In the genomic region with DNA sequence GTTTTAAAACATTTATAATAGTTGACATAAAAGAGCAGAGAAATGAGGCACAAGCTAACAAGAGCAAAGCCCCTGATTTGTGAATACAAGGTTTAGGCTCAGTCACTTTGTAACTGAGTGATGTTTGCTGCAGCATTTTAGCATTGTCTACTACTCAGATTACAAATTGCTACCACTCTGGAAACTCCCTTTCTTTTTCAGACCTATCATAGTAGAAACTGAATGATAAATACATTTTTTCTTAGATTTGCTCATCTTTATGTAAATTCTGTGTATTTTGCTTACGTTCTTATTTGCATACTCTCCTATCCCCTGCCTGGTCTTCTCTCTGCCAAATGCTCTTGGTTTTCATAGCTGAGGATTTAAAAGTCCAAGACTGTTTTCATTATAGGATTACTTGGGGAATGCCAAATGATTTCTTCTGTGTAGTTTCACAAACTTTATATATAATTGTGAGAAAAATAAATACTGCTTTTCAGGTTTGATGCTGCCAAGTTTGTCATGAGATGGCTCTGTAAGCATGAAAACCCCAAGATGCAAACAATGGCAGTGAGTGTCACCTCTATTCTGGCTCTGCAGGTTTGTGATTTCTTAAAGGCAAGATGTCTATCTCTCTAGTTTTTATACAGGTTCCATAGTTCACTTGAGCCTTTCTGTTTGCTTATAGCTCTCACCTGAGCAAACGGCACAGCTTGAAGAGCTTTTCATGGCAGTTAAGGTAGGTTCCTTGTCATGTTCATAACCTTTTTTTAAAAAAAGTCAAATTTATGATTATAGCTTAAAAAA, we compare ENCODE assay signal across 12 cellular contexts. TPM values are rescaled to one million over a fixed set of nuclear protein-coding genes. Genes with fewer than 3 reads are reported as not detected.
DNase-seq lines count a peak whose midpoint lies in the region; ATAC-seq, FAIRE-seq and TF ChIP-seq lines count a peak whose summit lies in the region.
"Had no signal": no experiment of that assay in that cellular context is flagged by ENCODE, and none has a peak within 500 bp of the region (broad histone marks: within the 10 kb centered on the region; RNA-seq: fewer than 3 reads in every experiment).

No MANE protein-coding gene starts in this region.

- ATAC-seq in GM21786 (IDR thresholded peaks at IDR 0.05; ENCODE audit: unreplicated experiment): peak; percentile 91
- ATAC-seq in HG03469 (IDR thresholded peaks at IDR 0.05; ENCODE audit: unreplicated experiment): peak; percentile 69
- ATAC-seq in omental fat pad (ENCODE audit: low FRiP score): no peak
- ATAC-seq in gastrocnemius medialis: no peak
- ATAC-seq: right cardiac atrium had no signal

- in situ Hi-C loops in gastrocnemius medialis (cut with MboI; ENCODE audit: low sequenced_read_pairs in 4 of 4): no loop called here

- intact Hi-C loops in gastrocnemius medialis (cut with DNase I; ENCODE audit: low total_unique reads): no loop called here

- H3K9me3 ChIP-seq in small intestine (ENCODE audit: control insufficient read depth, low read depth): no peaks in the 10 kb centered on the region
- H3K9me3 ChIP-seq in gastrocnemius medialis: no peaks in the 10 kb centered on the region

- no peak overlapping the region for H3K4me3 ChIP-seq in small intestine (ENCODE audit: low read depth in 1 of 2, low read length in 2 of 2)
- no peak overlapping the region for H3K4me3 ChIP-seq in gastrocnemius medialis

- no peak for TF ChIP-seq CTCF in omental fat pad (IDR thresholded peaks at IDR 0.05)
- no peak for TF ChIP-seq CTCF in gastrocnemius medialis (IDR thresholded peaks at IDR 0.05 in 4 of 5, conservative IDR thresholded peaks at IDR 0.05 in 1 of 5)

- no peak for FAIRE-seq in small intestine (lab: Jason Lieb, UNC)
- FAIRE-seq: kidney had no signal

- H3K36me3 ChIP-seq in small intestine (ENCODE audit: control insufficient read depth in 2 of 2, insufficient read depth in 2 of 2, low read length in 2 of 2) (no peaks in the 10 kb centered on the region), gastrocnemius medialis (no peaks in the 10 kb centered on the region)

- 13 to 40% (median 24%) methylated on average over 2 of the region's 2 CpGs for WGBS in small intestine, 3 donors

- H3K27me3 ChIP-seq in small intestine (ENCODE audit: control insufficient read depth in 2 of 2, insufficient read depth in 2 of 2, low read length in 2 of 2): no peaks in the 10 kb centered on the region
- no peaks in the 10 kb centered on the region for H3K27me3 ChIP-seq in gastrocnemius medialis

- DNase-seq in SIG-M5 treated with dmso at 0.1 percent for 504 hours (lab: John Stamatoyannopoulos, UW; ENCODE audit: unreplicated experiment) (peak; percentile 25), SIG-M5 (lab: John Stamatoyannopoulos, UW) (no peak), small intestine (peak; percentile 70), omental fat pad (ENCODE audit: low spot score) (no peak), gastrocnemius medialis (no peak), D341Med (ENCODE audit: low spot score) (no peak)
- DNase-seq: ACHN, kidney, MV-4-11, right cardiac atrium had no signal

- no peak for TF ChIP-seq POLR2A in gastrocnemius medialis (IDR thresholded peaks at IDR 0.05)

- no peak overlapping the region for H3K27ac ChIP-seq in small intestine (ENCODE audit: low read depth in 1 of 2, low read length in 1 of 2)
- H3K27ac ChIP-seq in gastrocnemius medialis: no peak overlapping the region

- H3K4me1 ChIP-seq in small intestine (ENCODE audit: control insufficient read depth in 2 of 2, insufficient read depth in 1 of 2, low read depth in 1 of 2, low read length in 1 of 2) (no peaks in the 10 kb centered on the region), gastrocnemius medialis (no peaks in the 10 kb centered on the region)

RNA-seq across cellular contexts. Expression of a gene that starts 24.7 kb away (rescaled TPM):
- polyA plus RNA-seq in small intestine: under 1 TPM in 1 of 3 donors, not detected in 2; 0.09 TPM
- total RNA-seq in omental fat pad (under 1 TPM in 1 of 4 donors, not detected in 3; 0.24 TPM), gastrocnemius medialis (not detected)

RNA-seq across cellular contexts. Expression of a gene that starts 54.3 kb away (rescaled TPM):
- polyA plus RNA-seq in small intestine: 100 to 1,000 TPM in 2 of 3 donors, 10 to 100 TPM in 1; 67.4 to 255 (median 219) TPM
- 100 to 1,000 TPM in 1 of 4 donors, 10 to 100 TPM in 3; 93.8 to 188 (median 96.7) TPM for total RNA-seq in omental fat pad
- total RNA-seq in gastrocnemius medialis: 10 to 100 TPM; 15.9 to 49.4 (median 28.2) TPM

RNA-seq across cellular contexts. Expression of a gene that starts 59.8 kb away (rescaled TPM):
- polyA plus RNA-seq in small intestine: 100 to 1,000 TPM; 239 to 852 (median 488) TPM
- total RNA-seq in omental fat pad (100 to 1,000 TPM in 3 of 4 donors, 10 to 100 TPM in 1; 92.7 to 174 (median 126) TPM), gastrocnemius medialis (10 to 100 TPM; 44.6 to 75.4 (median 61.1) TPM)

Comparison
In these comparisons a context has a peak if more than half of its experiments do, and no peak if none do; other contexts are left out.
1. DNase-seq: peak in SIG-M5 treated with dmso at 0.1 percent for 504 hours (single experiment) and small intestine (single experiment); none in SIG-M5 (single experiment), omental fat pad (single experiment), gastrocnemius medialis (0 of 2) and D341Med (single experiment).
2. ATAC-seq: peak in GM21786 (single experiment) and HG03469 (single experiment); none in omental fat pad (single experiment) and gastrocnemius medialis (0 of 2).